In the genomic region with DNA sequence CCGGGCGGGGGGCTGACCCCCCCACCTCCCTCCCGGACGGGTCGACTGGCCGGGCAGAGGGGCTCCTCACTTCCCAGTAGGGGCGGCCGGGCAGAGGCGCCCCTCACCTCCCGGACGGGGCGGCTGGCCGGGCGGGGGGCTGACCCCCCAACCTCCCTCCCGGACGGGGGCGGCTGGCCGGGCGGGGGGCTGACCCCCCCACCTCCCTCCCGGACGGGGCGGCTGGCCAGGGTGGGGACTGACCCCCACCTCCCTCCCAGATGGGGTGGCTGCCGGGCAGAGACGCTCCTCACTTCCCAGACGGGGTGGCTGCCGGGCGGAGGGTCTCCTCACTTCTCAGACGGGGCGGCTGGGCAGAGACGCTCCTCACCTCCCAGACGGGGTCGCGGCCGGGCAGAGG, we compare ENCODE assay signal across 1 cellular context. TPM values are rescaled to one million over a fixed set of nuclear protein-coding genes. Genes with fewer than 3 reads are reported as not detected.
"Had no signal": no experiment of that assay in that cellular context is flagged by ENCODE, and none has a peak within 500 bp of the region (broad histone marks: within the 10 kb centered on the region; RNA-seq: fewer than 3 reads in every experiment).

No MANE protein-coding gene starts in this region.

RNA-seq across cellular contexts. Expression of gene PLK5, which starts 24.6 kb away (rescaled TPM):
- total RNA-seq: G401 had no signal
